ENCODE assay signal across 8 cellular contexts in the genomic region with DNA sequence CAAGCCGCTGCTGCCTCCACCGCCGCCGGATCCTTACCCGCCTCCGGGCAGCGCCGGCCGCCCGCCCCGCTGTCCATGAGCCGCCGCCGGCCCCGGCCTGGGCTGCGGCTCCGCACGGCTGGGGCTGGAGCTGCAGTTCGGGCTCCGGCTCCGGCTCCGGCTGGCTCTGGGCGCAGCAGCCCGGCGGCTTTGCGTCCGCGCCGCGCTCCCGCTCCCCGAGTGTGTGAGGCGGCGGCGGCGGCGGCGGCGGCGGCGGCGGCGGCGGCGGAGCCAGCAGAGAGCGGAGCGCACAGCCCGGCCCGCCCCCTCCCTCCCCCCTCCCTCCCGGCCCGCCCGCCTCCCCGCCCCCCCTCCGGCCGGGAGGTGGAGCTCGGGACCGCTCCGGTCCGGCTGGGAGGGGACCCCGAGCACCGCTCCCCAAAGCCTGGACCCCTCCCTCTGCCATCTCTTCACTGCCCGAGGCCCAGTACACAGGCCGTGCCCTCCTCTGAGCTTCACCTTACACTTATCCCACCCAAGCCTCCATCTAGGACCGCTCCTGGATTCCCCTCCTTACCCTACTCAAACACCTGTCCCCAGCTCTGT. TPM values are rescaled to one million over a fixed set of nuclear protein-coding genes. Genes with fewer than 3 reads are reported as not detected.
DNase-seq lines count a peak whose midpoint lies in the region; ATAC-seq and TF ChIP-seq lines count a peak whose summit lies in the region.

A gene (minus strand): TSS at position 225 of the 585 bp plus-strand sequence. CDS start 148 bp downstream, at position 77.

- POLR2A ChIA-PET in CD8-positive, alpha-beta T cell (lab: Charles Lee), result interaction anchor here (0.6 to 3.2 kb wide), 5 partner anchors 83 to 229 kb away, joined by 3 to 15 read pairs (median 9); a partner anchor contains a TSS

- H3K4me1 ChIP-seq in CD8-positive, alpha-beta T cell (ENCODE audit: insufficient read depth, low read length), result peaks cover 35% of the 10 kb centered on the region

- H3K36me3 Mint-ChIP-seq in CD8-positive, alpha-beta T cell, result no peaks in the 10 kb centered on the region
- peaks cover 0 to 10% of the 10 kb centered on the region in 2 donors for H3K36me3 Mint-ChIP-seq in activated naive CD4-positive, alpha-beta T cell treated with anti-CD3 and anti-CD28 coated beads, Interleukin-2, amount 50 U/mL, for 72 hours
- peaks cover 3% of the 10 kb centered on the region for H3K36me3 Mint-ChIP-seq in neural crest cell (ENCODE audit: low read depth)

- CTCF ChIA-PET in CD8-positive, alpha-beta T cell (lab: Charles Lee), result interaction anchor here (0.9 to 12.7 kb wide), 35 partner anchors 9 to 219 kb away, joined by 3 to 350 read pairs (median 7); a partner anchor contains a TSS

- no peaks in the 10 kb centered on the region for H3K36me3 ChIP-seq in CD8-positive, alpha-beta T cell (ENCODE audit: insufficient read depth, low read length)

- DNase-seq in CD8-positive, alpha-beta T cell, result peak in 1 of 7 experiments; percentile 40
- DNase-seq in LNCaP clone FGC (ENCODE audit: low read depth) (no peak), glomerular visceral epithelial cell (ENCODE audit: extremely low spot score) (peak; percentile 37), neural crest cell (ENCODE audit: low read depth, low spot score) (no peak), NCI-H1694 treated with DMSO at 0.1 percent for 48 hours (lab: John Stamatoyannopoulos, UW) (no peak)
- DNase-seq in activated naive CD4-positive, alpha-beta T cell treated with anti-CD3 and anti-CD28 coated beads, Interleukin-2, amount 50 U/mL, for 72 hours (ENCODE audit: low spot score in 2 of 2), result peak in 1 of 2 donors; percentile 22
- no peak for DNase-seq in activated effector memory CD4-positive, alpha-beta T cell treated with Interleukin-2 at 50 U/mL for 16 hours

- H3K27me3 ChIP-seq in CD8-positive, alpha-beta T cell (ENCODE audit: insufficient read depth, low read length), result peaks cover 54% of the 10 kb centered on the region

- peak within 1 kb of the TSS; percentile 73 for H3K4me3 ChIP-seq in CD8-positive, alpha-beta T cell (ENCODE audit: low read depth, low read length)
- peak within 1 kb of the TSS; percentile 73 for H3K4me3 ChIP-seq in LNCaP clone FGC (ENCODE audit: low read depth, low read length)

- H3K27ac ChIP-seq in CD8-positive, alpha-beta T cell (ENCODE audit: low read depth, low read length), result no peak within 1 kb of the TSS

- no peak for TF ChIP-seq CTCF in CD8-positive, alpha-beta T cell (IDR thresholded peaks at IDR 0.05)
- TF ChIP-seq CTCF in LNCaP clone FGC (IDR thresholded peaks at IDR 0.05; ENCODE audit: control insufficient read depth, extremely low read depth, insufficient read depth) (no peak), neural crest cell (conservative IDR thresholded peaks at IDR 0.05) (no peak)

- ATAC-seq in CD8-positive, alpha-beta T cell, result peak; percentile 35
- ATAC-seq in activated naive CD4-positive, alpha-beta T cell treated with anti-CD3 and anti-CD28 coated beads, Interleukin-2, amount 50 U/mL, for 72 hours, result peak; percentile 11 to 42
- ATAC-seq in GM21528 (IDR thresholded peaks at IDR 0.05; ENCODE audit: low FRiP score, unreplicated experiment), result no peak

- H3K27ac Mint-ChIP-seq in CD8-positive, alpha-beta T cell, result peak within 1 kb of the TSS; percentile 1
- no peak within 1 kb of the TSS for H3K27ac Mint-ChIP-seq in activated naive CD4-positive, alpha-beta T cell treated with anti-CD3 and anti-CD28 coated beads, Interleukin-2, amount 50 U/mL, for 72 hours
- peak within 1 kb of the TSS; percentile 30 for H3K27ac Mint-ChIP-seq in neural crest cell (ENCODE audit: unreplicated experiment)

- peaks cover 75% of the 10 kb centered on the region for H3K27me3 Mint-ChIP-seq in CD8-positive, alpha-beta T cell (ENCODE audit: low read depth)
- H3K27me3 Mint-ChIP-seq in neural crest cell (ENCODE audit: low read depth), result peaks cover 58% of the 10 kb centered on the region

- no peaks in the 10 kb centered on the region for H3K9me3 Mint-ChIP-seq in CD8-positive, alpha-beta T cell
- H3K9me3 Mint-ChIP-seq in activated naive CD4-positive, alpha-beta T cell treated with anti-CD3 and anti-CD28 coated beads, Interleukin-2, amount 50 U/mL, for 72 hours, result no peaks in the 10 kb centered on the region
- H3K9me3 Mint-ChIP-seq in neural crest cell, result no peaks in the 10 kb centered on the region

- no peaks in the 10 kb centered on the region for H3K9me3 ChIP-seq in CD8-positive, alpha-beta T cell (ENCODE audit: low read length)

- H3K4me1 Mint-ChIP-seq in CD8-positive, alpha-beta T cell (ENCODE audit: low read depth), result peaks cover 24% of the 10 kb centered on the region
- peaks cover 73% of the 10 kb centered on the region for H3K4me1 Mint-ChIP-seq in neural crest cell

- intact Hi-C loops in CD8-positive, alpha-beta T cell (cut with DNase I, micrococcal nuclease), result loop anchor here (2.0 to 5.0 kb wide), 2 partner anchors 63 to 66 kb away; no protein-coding TSS in a partner anchor

- H3K4me3 Mint-ChIP-seq in CD8-positive, alpha-beta T cell, result peak within 1 kb of the TSS; percentile 76
- peak within 1 kb of the TSS; percentile 91 for H3K4me3 Mint-ChIP-seq in neural crest cell

RNA-seq across cellular contexts. Expression of the gene that starts here (rescaled TPM):
- under 1 TPM in 1 of 2 experiments, not detected in 1; 0.24 TPM for total RNA-seq in CD8-positive, alpha-beta T cell
- total RNA-seq in activated naive CD4-positive, alpha-beta T cell treated with anti-CD3 and anti-CD28 coated beads, Interleukin-2, amount 50 U/mL, for 72 hours, result under 1 TPM in 1 of 2 donors, not detected in 1; 0.56 TPM
- 16.2 and 17.3 TPM in 2 replicates for total RNA-seq in neural crest cell

Comparison
In these comparisons a context has a peak if more than half of its experiments do, and no peak if none do; other contexts are left out.
1. RNA of the gene that starts here (total RNA-seq): 16.2 to 17.3 TPM in neural crest cell; 0.56 TPM in activated naive CD4-positive, alpha-beta T cell treated with anti-CD3 and anti-CD28 coated beads, Interleukin-2, amount 50 U/mL, for 72 hours and 0.24 TPM in CD8-positive, alpha-beta T cell; every median in the first group is over 10 times any median in the second.
2. Peak in ATAC-seq and H3K4me3 ChIP-seq in CD8-positive, alpha-beta T cell; RNA of the gene not detected or under 1 TPM.
3. Peak in ATAC-seq in activated naive CD4-positive, alpha-beta T cell treated with anti-CD3 and anti-CD28 coated beads, Interleukin-2, amount 50 U/mL, for 72 hours; RNA of the gene not detected or under 1 TPM.
4. H3K27ac Mint-ChIP-seq: peak in CD8-positive, alpha-beta T cell (single experiment) and neural crest cell (single experiment); none in activated naive CD4-positive, alpha-beta T cell treated with anti-CD3 and anti-CD28 coated beads, Interleukin-2, amount 50 U/mL, for 72 hours (0 of 2).